ENCODE assay signal across 8 cellular contexts in genomic region chr1:235326719-235327558, GRCh38. TPM values are rescaled to one million over a fixed set of nuclear protein-coding genes. Genes with fewer than 3 reads are reported as not detected.
A peak's percentile ranks its signal among the peaks of the same experiment; 100 is the strongest.
DNase-seq lines count a peak whose midpoint lies in the region; ATAC-seq and TF ChIP-seq lines count a peak whose summit lies in the region.

No MANE protein-coding gene starts in this region.

- H3K27ac Mint-ChIP-seq in endodermal cell: peak overlapping the region; percentile 92

- H3K4me1 ChIP-seq in BLaER1: peaks cover 55% of the 10 kb centered on the region
- H3K4me1 ChIP-seq in endodermal cell (ENCODE audit: control insufficient read depth, insufficient read depth, low read length): peaks cover 4% of the 10 kb centered on the region
- peaks cover 17 to 28% of the 10 kb centered on the region in 2 donors for H3K4me1 ChIP-seq in mucosa of rectum (ENCODE audit: control insufficient read depth in 2 of 2, insufficient read depth in 2 of 2, low read length in 2 of 2)

- no peak for TF ChIP-seq CTCF in endodermal cell (conservative IDR thresholded peaks at IDR 0.05)

- H3K27me3 ChIP-seq in BLaER1 (no peaks in the 10 kb centered on the region), endodermal cell (ENCODE audit: control insufficient read depth, insufficient read depth, low read length, poor library complexity, severe bottlenecking) (no peaks in the 10 kb centered on the region), mucosa of rectum (ENCODE audit: control insufficient read depth in 2 of 2, insufficient read depth in 2 of 2, low read length in 2 of 2) (no peaks in the 10 kb centered on the region)

- H3K27me3 Mint-ChIP-seq in endodermal cell (ENCODE audit: insufficient read depth): no peaks in the 10 kb centered on the region

- ATAC-seq in GM21737 (IDR thresholded peaks at IDR 0.05; ENCODE audit: unreplicated experiment) (peak; percentile 25), HG03025 (IDR thresholded peaks at IDR 0.05; ENCODE audit: low FRiP score, unreplicated experiment) (no peak)

- no peak overlapping the region for H3K4me3 Mint-ChIP-seq in endodermal cell

- H3K27ac ChIP-seq in BLaER1 (peak overlapping the region; percentile 96), endodermal cell (ENCODE audit: low read depth, low read length) (peak overlapping the region; percentile 96), mucosa of rectum (ENCODE audit: low read depth in 2 of 2, low read length in 2 of 2) (peak overlapping the region; percentile 93 to 95)

- no peaks in the 10 kb centered on the region for H3K9me3 Mint-ChIP-seq in endodermal cell

- H3K9me3 ChIP-seq in BLaER1 (no peaks in the 10 kb centered on the region), endodermal cell (ENCODE audit: control insufficient read depth, low read length) (no peaks in the 10 kb centered on the region), mucosa of rectum (ENCODE audit: control insufficient read depth in 2 of 2, low read length in 2 of 2) (no peaks in the 10 kb centered on the region)

- peaks cover 30% of the 10 kb centered on the region for H3K4me1 Mint-ChIP-seq in endodermal cell

- H3K36me3 ChIP-seq in BLaER1: peaks cover 26% of the 10 kb centered on the region
- peaks cover 37% of the 10 kb centered on the region for H3K36me3 ChIP-seq in endodermal cell (ENCODE audit: control insufficient read depth, insufficient read depth, low read length)
- H3K36me3 ChIP-seq in mucosa of rectum (ENCODE audit: control insufficient read depth in 2 of 2, insufficient read depth in 2 of 2, low read length in 2 of 2): no peaks in the 10 kb centered on the region

- 0% methylated on average over 27 to 78 of the region's 78 CpGs for WGBS in endodermal cell (ENCODE audit: insufficient coverage in 1 of 2, insufficient read length in 1 of 2), 2 experiments

- peak overlapping the region; percentile 71 for H3K4me2 ChIP-seq in BLaER1

- DNase-seq in NCI-H526 treated with DMSO at 0.1 percent for 48 hours (lab: John Stamatoyannopoulos, UW) (peak; percentile 47), endodermal cell (peak; percentile 74)
- DNase-seq in activated CD8-positive, alpha-beta memory T cell treated with anti-CD3 and anti-CD28 coated beads, Interleukin-2, amount 50 U/mL, for 4 hours: peak; percentile 62
- DNase-seq in stimulated activated CD8-positive, alpha-beta memory T cell treated with anti-CD3 and anti-CD28 coated beads, Interleukin-4, amount 100 ng/mL, for 24 hours (ENCODE audit: low read depth): peak; percentile 40

- H3K4me3 ChIP-seq in BLaER1 (peak overlapping the region; percentile 99), endodermal cell (ENCODE audit: low read length) (peak overlapping the region; percentile 97), mucosa of rectum (ENCODE audit: low read length in 2 of 2) (peak overlapping the region; percentile 89 to 92)

- peak overlapping the region; percentile 99 for H3K9ac ChIP-seq in BLaER1
- peak overlapping the region; percentile 91 for H3K9ac ChIP-seq in endodermal cell (ENCODE audit: extremely low read depth, low read length, poor library complexity, severe bottlenecking)
- peak overlapping the region; percentile 90 to 92 for H3K9ac ChIP-seq in mucosa of rectum (ENCODE audit: low read depth in 1 of 2, low read length in 2 of 2)

- peaks cover 33% of the 10 kb centered on the region for H3K36me3 Mint-ChIP-seq in endodermal cell (ENCODE audit: low read depth)

- H4K20me1 ChIP-seq in BLaER1: peaks cover 88% of the 10 kb centered on the region

RNA-seq across cellular contexts. Expression of gene ARID4B, which starts 1.0 kb away (rescaled TPM):
- total RNA-seq in endodermal cell: 10 to 100 TPM; 40.6 to 43.1 TPM
- polyA plus RNA-seq in endodermal cell (2013, experiment 1 of 2): 36.7 TPM
- 36.7 TPM for polyA plus RNA-seq in endodermal cell (2013, experiment 2 of 2)

RNA-seq across cellular contexts. Expression of gene GGPS1, which starts 1.4 kb away (rescaled TPM):
- 10 to 100 TPM; 56.3 to 64.6 TPM for total RNA-seq in endodermal cell
- 46.3 TPM for polyA plus RNA-seq in endodermal cell (2013, experiment 1 of 2)
- polyA plus RNA-seq in endodermal cell (2013, experiment 2 of 2): 40.2 TPM

RNA-seq across cellular contexts. Expression of gene TBCE, which starts 40.3 kb away (rescaled TPM):
- 10 to 100 TPM; 31.8 to 33.3 TPM for total RNA-seq in endodermal cell
- 31.3 TPM for polyA plus RNA-seq in endodermal cell (2013, experiment 1 of 2)
- polyA plus RNA-seq in endodermal cell (2013, experiment 2 of 2): 23.6 TPM
